22 cellular contexts compared by ENCODE assay signal in genomic region chr2:65355190-65355831, GRCh38.
DNase-seq lines count a peak whose midpoint lies in the region; ATAC-seq and TF ChIP-seq lines count a peak whose summit lies in the region.
"Had no signal": no experiment of that assay in that cellular context is flagged by ENCODE, and none has a peak within 500 bp of the region (broad histone marks: within the 10 kb centered on the region; RNA-seq: fewer than 3 reads in every experiment).

No MANE protein-coding gene starts in this region.

- no peak for TF ChIP-seq CTCF in MCF 10A (IDR thresholded peaks at IDR 0.05; ENCODE audit: unreplicated experiment)
- no peak for TF ChIP-seq CTCF in liver (IDR thresholded peaks at IDR 0.05; ENCODE audit: low read depth, low read length, missing input control)
- no peak for TF ChIP-seq CTCF in WTC11 (IDR thresholded peaks at IDR 0.05)

- ATAC-seq in WTC11: no peak
- ATAC-seq: A549; activated CD4-positive, CD25-positive, alpha-beta regulatory T cell treated with anti-CD3 and anti-CD28 coated beads, Interleukin-2, amount 50 U/mL, for 24 hours; HCT116; natural killer cell treated with Interleukin-12 subunit alpha and Interleukin-12 subunit beta and Interleukin-15 and Interleukin-18, amount 100 ng/mL, for 72 hours had no signal

- no peaks in the 10 kb centered on the region for H3K9me3 Mint-ChIP-seq in MCF 10A (ENCODE audit: unreplicated experiment)
- no peaks in the 10 kb centered on the region for H3K9me3 Mint-ChIP-seq in WTC11
- H3K9me3 Mint-ChIP-seq: brain; dendritic cell treated with granulocyte-macrophage colony-stimulating factor and Interleukin-4, amounts not matched to agents 40 ng/mL and 50 ng/mL, for 4 days; natural killer cell treated with Interleukin-12 subunit alpha and Interleukin-12 subunit beta and Interleukin-15 and Interleukin-18, amount 100 ng/mL, for 72 hours had no signal

- H3K27ac Mint-ChIP-seq in MCF 10A (ENCODE audit: low read depth, unreplicated experiment) (peak overlapping the region; percentile 42), WTC11 (no peak overlapping the region)
- H3K27ac Mint-ChIP-seq: activated naive CD8-positive, alpha-beta T cell; brain; dendritic cell treated with granulocyte-macrophage colony-stimulating factor and Interleukin-4, amounts not matched to agents 40 ng/mL and 50 ng/mL, for 4 days; natural killer cell treated with Interleukin-12 subunit alpha and Interleukin-12 subunit beta and Interleukin-15 and Interleukin-18, amount 100 ng/mL, for 72 hours had no signal

- POLR2A ChIA-PET in MCF 10A (lab: Yijun Ruan, JAX) (interaction anchor here (0.7 to 5.1 kb wide), 2 partner anchors 10 to 34 kb away, joined by 3 to 47 read pairs; no protein-coding TSS in a partner anchor), WTC11 (lab: Charles Lee) (no interaction called here)

- BruUV-seq in MCF 10A (replicated peaks; lab: Mats Ljungman, UMichigan): no TSS peak

- intact Hi-C loops in MCF 10A (cut with micrococcal nuclease): no loop called here

- H3K36me3 ChIP-seq in BLaER1 (no peaks in the 10 kb centered on the region), liver (ENCODE audit: control insufficient read depth in 4 of 4, insufficient read depth in 3 of 4, low read depth in 1 of 4, low read length in 3 of 4) (no peaks in the 10 kb centered on the region)

- H3K4me3 Mint-ChIP-seq in MCF 10A (ENCODE audit: unreplicated experiment) (no peak overlapping the region), WTC11 (no peak overlapping the region)
- H3K4me3 Mint-ChIP-seq: activated naive CD8-positive, alpha-beta T cell; brain; dendritic cell treated with granulocyte-macrophage colony-stimulating factor and Interleukin-4, amounts not matched to agents 40 ng/mL and 50 ng/mL, for 4 days; natural killer cell treated with Interleukin-12 subunit alpha and Interleukin-12 subunit beta and Interleukin-15 and Interleukin-18, amount 100 ng/mL, for 72 hours had no signal

- TF ChIP-seq RAD21 in liver (IDR thresholded peaks at IDR 0.05): no peak

- H3K4me1 ChIP-seq in BLaER1 (peaks cover 21% of the 10 kb centered on the region), liver (ENCODE audit: control insufficient read depth in 4 of 4, insufficient read depth in 4 of 4, low read length in 3 of 4) (peaks cover 0 to 18% (median 12%) of the 10 kb centered on the region in 4 donors)

- H4K20me1 ChIP-seq in BLaER1: peaks cover 25% of the 10 kb centered on the region

- H3K36me3 Mint-ChIP-seq in MCF 10A (ENCODE audit: insufficient read depth, unreplicated experiment) (peaks cover 5% of the 10 kb centered on the region), WTC11 (no peaks in the 10 kb centered on the region)
- H3K36me3 Mint-ChIP-seq: activated naive CD8-positive, alpha-beta T cell; brain; natural killer cell treated with Interleukin-12 subunit alpha and Interleukin-12 subunit beta and Interleukin-15 and Interleukin-18, amount 100 ng/mL, for 72 hours had no signal

- peak overlapping the region; percentile 16; the same call in 1 of the 2 replicates for H3K4me2 ChIP-seq in BLaER1
- H3K4me2 ChIP-seq: A549 had no signal

- CTCF ChIA-PET in MCF 10A (lab: Yijun Ruan, JAX) (interaction anchor here (1.3 kb wide), 1 partner anchor 18 kb away, joined by 3 read pairs; no protein-coding TSS in a partner anchor), WTC11 (lab: Charles Lee) (no interaction called here)

- H3K27me3 Mint-ChIP-seq in MCF 10A (ENCODE audit: insufficient read depth, unreplicated experiment): no peaks in the 10 kb centered on the region
- H3K27me3 Mint-ChIP-seq in WTC11 (ENCODE audit: low read depth): peaks cover 7% of the 10 kb centered on the region; the same call in 1 of the 2 replicates
- H3K27me3 Mint-ChIP-seq: brain; dendritic cell treated with granulocyte-macrophage colony-stimulating factor and Interleukin-4, amounts not matched to agents 40 ng/mL and 50 ng/mL, for 4 days had no signal

- H3K9me3 ChIP-seq in BLaER1: no peaks in the 10 kb centered on the region
- H3K9me3 ChIP-seq in liver (ENCODE audit: control insufficient read depth in 4 of 4, low read length in 3 of 4): no peaks in the 10 kb centered on the region
- H3K9me3 ChIP-seq: A549 had no signal

- H3K4me1 Mint-ChIP-seq in MCF 10A (ENCODE audit: insufficient read depth, unreplicated experiment) (peaks cover 35% of the 10 kb centered on the region), WTC11 (peaks cover 47% of the 10 kb centered on the region)

- 79% methylated on average over 9 of the region's 9 CpGs for WGBS in liver

- peak; percentile 39 for DNase-seq in LHCN-M2 (ENCODE audit: low read depth)
- DNase-seq in MCF 10A (ENCODE audit: unreplicated experiment): no peak
- DNase-seq in caudate nucleus (lab: John Stamatoyannopoulos, UW): no peak
- no peak for DNase-seq in KG1 (lab: John Stamatoyannopoulos, UW)
- DNase-seq in midbrain (lab: John Stamatoyannopoulos, UW): no peak
- no peak for DNase-seq in WTC11 (ENCODE audit: low spot score)
- DNase-seq: activated CD8-positive, alpha-beta memory T cell treated with anti-CD3 and anti-CD28 coated beads for 24 hours; foreskin melanocyte; hypothalamus; kidney; NCI-H1417 treated with DMSO at 0.1 percent for 48 hours; NCI-H69; stimulated activated CD4-positive, alpha-beta T cell treated with anti-CD3 and anti-CD28 coated beads, Interleukin-4, amount 100 ng/mL, for 1 hour had no signal

- H3K9ac ChIP-seq in BLaER1 (no peak overlapping the region), liver (ENCODE audit: low read depth in 1 of 2, low read length in 2 of 2) (no peak overlapping the region)

- H3K27ac ChIP-seq in BLaER1 (no peak overlapping the region), liver (ENCODE audit: low read depth in 1 of 2, low read length in 2 of 2) (no peak overlapping the region), caudate nucleus (ENCODE audit: low read depth, low read length) (no peak overlapping the region)
- H3K27ac ChIP-seq: A549 had no signal

- no peaks in the 10 kb centered on the region for H3K27me3 ChIP-seq in BLaER1
- no peaks in the 10 kb centered on the region for H3K27me3 ChIP-seq in liver (ENCODE audit: control insufficient read depth in 4 of 4, insufficient read depth in 4 of 4, low read length in 3 of 4)

- H3K4me3 ChIP-seq in BLaER1: no peak overlapping the region
- H3K4me3 ChIP-seq in liver (ENCODE audit: low read depth in 1 of 3, low read length in 3 of 3): no peak overlapping the region
- H3K4me3 ChIP-seq: A549 had no signal

TF ChIP-seq in liver, 16 proteins besides CTCF, POLR2A, EP300 and RAD21:
- TF ChIP-seq MAX (IDR thresholded peaks at IDR 0.05) (no peak), HNF4A (conservative IDR thresholded peaks at IDR 0.05) (peak; percentile 42 to 67)

TF ChIP-seq in WTC11, 78 proteins besides CTCF, POLR2A, EP300 and RAD21:
- TF ChIP-seq NR3C1 (CRISPR knock-in tag; conservative IDR thresholded peaks at IDR 0.05; ENCODE audit: low read depth): no peak
- TF ChIP-seq HMGA2 (CRISPR knock-in tag; IDR thresholded peaks at IDR 0.05): no peak
- TF ChIP-seq ETV6 (CRISPR knock-in tag; IDR thresholded peaks at IDR 0.05): no peak
- TF ChIP-seq STAT6 (CRISPR knock-in tag; conservative IDR thresholded peaks at IDR 0.05; ENCODE audit: low read depth): no peak
- no peak for TF ChIP-seq IRF2 (CRISPR knock-in tag; IDR thresholded peaks at IDR 0.05; ENCODE audit: borderline replicate concordance, low read depth)
- TF ChIP-seq ESRRA (CRISPR knock-in tag; IDR thresholded peaks at IDR 0.05; ENCODE audit: borderline replicate concordance): no peak
- no peak for TF ChIP-seq CBFB (CRISPR knock-in tag; IDR thresholded peaks at IDR 0.05; ENCODE audit: low read depth)
- TF ChIP-seq ZNF423 (CRISPR knock-in tag; IDR thresholded peaks at IDR 0.05): no peak
